22 cellular contexts compared by ENCODE assay signal in the genomic region with DNA sequence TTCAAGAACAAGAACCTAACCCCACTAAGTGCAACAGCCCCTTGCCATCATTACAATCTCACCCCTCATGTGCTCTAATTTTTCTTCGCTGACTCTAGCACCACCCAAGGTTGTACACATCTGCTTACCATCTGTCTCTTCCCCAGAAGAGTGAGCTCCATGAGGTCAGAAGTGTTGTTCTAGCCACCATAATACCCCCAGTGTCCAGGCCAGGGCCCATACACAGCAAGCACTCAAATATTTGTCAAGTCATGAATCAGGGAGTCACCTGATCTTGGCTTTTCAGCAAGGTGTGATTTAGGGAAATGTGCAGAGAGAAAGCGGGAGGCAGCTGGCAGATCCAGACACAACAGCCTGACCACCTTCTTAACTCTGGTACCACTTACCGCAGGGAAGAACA.
"Had no signal": no experiment of that assay in that cellular context is flagged by ENCODE, and none has a peak within 500 bp of the region (broad histone marks: within the 10 kb centered on the region; RNA-seq: fewer than 3 reads in every experiment).

No MANE protein-coding gene starts in this region.

- H3K27ac Mint-ChIP-seq: immature natural killer cell, memory B cell, naive B cell, nephron had no signal

- DNase-seq: cortex of kidney; dorsolateral prefrontal cortex; effector CD8-positive, alpha-beta T cell; foreskin keratinocyte; immature natural killer cell; left lung; lower lobe of right lung; midbrain; naive B cell; sigmoid colon; stimulated activated CD4-positive, alpha-beta T cell treated with anti-CD3 and anti-CD28 coated beads, Interleukin-2, amount 100 ng/mL, for 24 hours; stimulated activated CD4-positive, alpha-beta T cell treated with anti-CD3 and anti-CD28 coated beads, Interleukin-4, amount 100 ng/mL, for 4 hours; stimulated activated naive CD4-positive, alpha-beta T cell; stomach; substantia nigra; transverse colon had no signal

- H3K4me3 ChIP-seq: dorsolateral prefrontal cortex, esophagus muscularis mucosa, left lung, lower lobe of right lung, sigmoid colon, skin epidermis, stomach, thoracic aorta, transverse colon had no signal

- H3K4me3 Mint-ChIP-seq: immature natural killer cell, memory B cell, naive B cell, nephron had no signal

- ATAC-seq: foreskin keratinocyte, left lung, lower lobe of right lung had no signal

- H3K9me3 ChIP-seq: esophagus muscularis mucosa, left lung, lower lobe of right lung, neutrophil, sigmoid colon, stomach, thoracic aorta, transverse colon had no signal

- H3K27me3 Mint-ChIP-seq: memory B cell, naive B cell had no signal
